ENCODE assay signal across 14 cellular contexts in the genomic region with DNA sequence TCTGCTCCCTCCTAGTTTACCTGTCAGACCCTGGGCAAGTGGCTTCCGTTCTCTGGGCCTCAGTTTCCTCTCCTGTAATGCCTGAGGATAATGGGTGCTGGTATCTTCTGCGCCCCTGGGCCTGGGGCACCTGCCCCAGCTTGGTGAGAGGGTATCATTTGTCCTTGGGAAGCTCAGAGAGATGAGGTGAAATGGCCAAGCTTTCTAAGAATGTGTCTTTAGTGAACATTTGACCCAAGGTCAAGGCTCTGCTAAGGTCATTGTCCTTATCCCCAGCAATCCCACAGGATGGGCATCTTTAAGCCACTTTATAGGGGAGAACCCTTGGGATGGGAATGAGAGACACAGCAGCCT. TPM values are rescaled to one million over a fixed set of nuclear protein-coding genes. Genes with fewer than 3 reads are reported as not detected.
DNase-seq lines count a peak whose midpoint lies in the region; ATAC-seq, FAIRE-seq and TF ChIP-seq lines count a peak whose summit lies in the region.
"Had no signal": no experiment of that assay in that cellular context is flagged by ENCODE, and none has a peak within 500 bp of the region (broad histone marks: within the 10 kb centered on the region; RNA-seq: fewer than 3 reads in every experiment).

No MANE protein-coding gene starts in this region.

- no peak overlapping the region for H2AFZ ChIP-seq in astrocyte (ENCODE audit: low read depth, low read length)
- H2AFZ ChIP-seq in smooth muscle cell (ENCODE audit: low read depth) = no peak overlapping the region

- no peak overlapping the region for H3K4me3 ChIP-seq in astrocyte (ENCODE audit: insufficient read depth, low read depth, low read length)
- no peak overlapping the region for H3K4me3 ChIP-seq in mucosa of stomach (ENCODE audit: low read length)
- H3K4me3 ChIP-seq in transverse colon = no peak overlapping the region
- no peak overlapping the region for H3K4me3 ChIP-seq in smooth muscle cell

- peak overlapping the region; percentile 19 for H3K4me3 Mint-ChIP-seq in activated naive CD4-positive, alpha-beta T cell treated with anti-CD3 and anti-CD28 coated beads for 36 hours
- peak overlapping the region; percentile 75 for H3K4me3 Mint-ChIP-seq in astrocyte (ENCODE audit: unreplicated experiment)

- DNase-seq in activated naive CD4-positive, alpha-beta T cell treated with anti-CD3 and anti-CD28 coated beads for 36 hours = no peak
- DNase-seq in activated naive CD4-positive, alpha-beta T cell (lab: John Stamatoyannopoulos, UW) = no peak
- no peak for DNase-seq in astrocyte (ENCODE audit: low read depth)
- DNase-seq in transverse colon = no peak
- DNase-seq in effector CD8-positive, alpha-beta T cell (lab: John Stamatoyannopoulos, UW) = no peak
- DNase-seq in smooth muscle cell (lab: John Stamatoyannopoulos, UW; ENCODE audit: unreplicated experiment) = no peak
- DNase-seq: activated CD4-positive, alpha-beta T cell treated with anti-CD3 and anti-CD28 coated beads for 1 hour; NCI-H526; stimulated activated CD4-positive, alpha-beta T cell treated with anti-CD3 and anti-CD28 coated beads, Interleukin-4, amount 100 ng/mL, for 24 hours had no signal

- H3K4me2 ChIP-seq in astrocyte (ENCODE audit: low read length) = no peak overlapping the region
- H3K4me2 ChIP-seq in smooth muscle cell = no peak overlapping the region

- no peaks in the 10 kb centered on the region for H3K36me3 ChIP-seq in astrocyte (ENCODE audit: insufficient read depth, low read length)
- H3K36me3 ChIP-seq in mucosa of stomach (ENCODE audit: control insufficient read depth, insufficient read depth, low read length) = no peaks in the 10 kb centered on the region
- H3K36me3 ChIP-seq in transverse colon = no peaks in the 10 kb centered on the region
- H3K36me3 ChIP-seq in smooth muscle cell (ENCODE audit: low read depth) = no peaks in the 10 kb centered on the region
- H3K36me3 ChIP-seq: HAP-1 had no signal

- H3K27ac ChIP-seq in astrocyte (ENCODE audit: low read depth, low read length) = no peak overlapping the region
- peak overlapping the region; percentile 94 to 100 (median 97) for H3K27ac ChIP-seq in transverse colon
- no peak overlapping the region for H3K27ac ChIP-seq in smooth muscle cell (ENCODE audit: low read depth)

- intact Hi-C loops in activated naive CD4-positive, alpha-beta T cell treated with anti-CD3 and anti-CD28 coated beads for 36 hours (cut with micrococcal nuclease) = no loop called here
- intact Hi-C loops in transverse colon (cut with DNase I; ENCODE audit: low total_unique reads) = no loop called here

- no peak for ATAC-seq in GM21717 (IDR thresholded peaks at IDR 0.05; ENCODE audit: unreplicated experiment)

- H3K4me1 ChIP-seq in astrocyte (ENCODE audit: insufficient read depth, low read length) = peaks cover 43% of the 10 kb centered on the region
- peaks cover 49% of the 10 kb centered on the region for H3K4me1 ChIP-seq in mucosa of stomach (ENCODE audit: control insufficient read depth, insufficient read depth, low read length)
- peaks cover 7 to 67% (median 31%) of the 10 kb centered on the region in 4 donors for H3K4me1 ChIP-seq in transverse colon
- peaks cover 15% of the 10 kb centered on the region for H3K4me1 ChIP-seq in smooth muscle cell (ENCODE audit: low read depth)

- no peak for TF ChIP-seq POLR2A in transverse colon (IDR thresholded peaks at IDR 0.05)

- TF ChIP-seq CTCF in astrocyte (IDR thresholded peaks at IDR 0.05; ENCODE audit: insufficient read depth, low read depth, low read length) (no peak), transverse colon (IDR thresholded peaks at IDR 0.05) (no peak), smooth muscle cell (IDR thresholded peaks at IDR 0.05; ENCODE audit: borderline replicate concordance, insufficient read depth, poor library complexity, severe bottlenecking) (no peak)

- whole genome bisulfite sequencing in transverse colon (ENCODE audit: low coverage in 1 of 2), 2 donors = 91% methylated on average over 2 of the region's 2 CpGs; no CpG with 5 or more reads in 1 of the 2 donors
- WGBS in smooth muscle cell (ENCODE audit: low lambda C conversion rate) = 36% methylated on average over 2 of the region's 2 CpGs

- H3K36me3 Mint-ChIP-seq in activated naive CD4-positive, alpha-beta T cell treated with anti-CD3 and anti-CD28 coated beads for 36 hours (ENCODE audit: low read depth) = no peaks in the 10 kb centered on the region
- no peaks in the 10 kb centered on the region for H3K36me3 Mint-ChIP-seq in astrocyte (ENCODE audit: low read depth, unreplicated experiment)

- H3K9me3 ChIP-seq in astrocyte (ENCODE audit: insufficient read depth, low read depth, low read length) (no peaks in the 10 kb centered on the region), mucosa of stomach (ENCODE audit: control insufficient read depth, low read length) (no peaks in the 10 kb centered on the region), transverse colon (no peaks in the 10 kb centered on the region), smooth muscle cell (replicated peaks; ENCODE audit: low read depth) (no peaks in the 10 kb centered on the region)
- H3K9me3 ChIP-seq: HAP-1 had no signal

- H3K4me1 Mint-ChIP-seq in activated naive CD4-positive, alpha-beta T cell treated with anti-CD3 and anti-CD28 coated beads for 36 hours (ENCODE audit: low read depth) = peaks cover 37% of the 10 kb centered on the region
- peaks cover 30% of the 10 kb centered on the region for H3K4me1 Mint-ChIP-seq in astrocyte (ENCODE audit: low read depth, unreplicated experiment)

- no peak overlapping the region for H3K27ac Mint-ChIP-seq in activated naive CD4-positive, alpha-beta T cell treated with anti-CD3 and anti-CD28 coated beads for 36 hours
- peak overlapping the region; percentile 26 for H3K27ac Mint-ChIP-seq in astrocyte (ENCODE audit: unreplicated experiment)

- no peaks in the 10 kb centered on the region for H3K9me3 Mint-ChIP-seq in activated naive CD4-positive, alpha-beta T cell treated with anti-CD3 and anti-CD28 coated beads for 36 hours
- no peaks in the 10 kb centered on the region for H3K9me3 Mint-ChIP-seq in astrocyte (ENCODE audit: unreplicated experiment)

- H3K9ac ChIP-seq in astrocyte (ENCODE audit: low read length) (no peak overlapping the region), mucosa of stomach (ENCODE audit: low read length) (peak overlapping the region; percentile 80), smooth muscle cell (ENCODE audit: low read depth) (no peak overlapping the region)

- peaks cover 57% of the 10 kb centered on the region for H4K20me1 ChIP-seq in astrocyte (ENCODE audit: insufficient read depth, low read length)
- peaks cover 47% of the 10 kb centered on the region for H4K20me1 ChIP-seq in smooth muscle cell (ENCODE audit: low read depth)

- no peaks in the 10 kb centered on the region for H3K27me3 Mint-ChIP-seq in activated naive CD4-positive, alpha-beta T cell treated with anti-CD3 and anti-CD28 coated beads for 36 hours (ENCODE audit: low read depth)
- peaks cover 45% of the 10 kb centered on the region for H3K27me3 Mint-ChIP-seq in astrocyte (ENCODE audit: low read depth, unreplicated experiment)

- CTCF ChIA-PET in activated naive CD4-positive, alpha-beta T cell treated with anti-CD3 and anti-CD28 coated beads for 36 hours (lab: Charles Lee) = interaction anchor here (0.7 to 0.8 kb wide), 2 partner anchors 11 to 60 kb away, joined by 3 read pairs; no protein-coding TSS in a partner anchor

- in situ Hi-C loops in transverse colon (cut with MboI; ENCODE audit: low pct_ligation_motif_present in 1 of 4, low pct_unique_long_range_greater_than_20kb in 1 of 4, low sequenced_read_pairs in 3 of 4) = no loop called here

- FAIRE-seq in astrocyte (lab: Jason Lieb, UNC) = no peak
- FAIRE-seq: HTR-8/SVneo, keratinocyte had no signal

- peaks cover 17% of the 10 kb centered on the region for H3F3A ChIP-seq in smooth muscle cell (ENCODE audit: low read depth)

- peaks cover 80% of the 10 kb centered on the region for H3K79me2 ChIP-seq in astrocyte (ENCODE audit: insufficient read depth, low read length)
- H3K79me2 ChIP-seq in smooth muscle cell (ENCODE audit: low read depth) = peaks cover 7% of the 10 kb centered on the region

- H3K27me3 ChIP-seq in astrocyte (ENCODE audit: insufficient read depth, low read length) (no peaks in the 10 kb centered on the region), mucosa of stomach (ENCODE audit: control insufficient read depth, insufficient read depth, low read length) (no peaks in the 10 kb centered on the region), transverse colon (no peaks in the 10 kb centered on the region), smooth muscle cell (ENCODE audit: low read depth) (peaks cover 48% of the 10 kb centered on the region)

- TF ChIP-seq EP300 in transverse colon (IDR thresholded peaks at IDR 0.05; ENCODE audit: low read depth) = no peak

RNA-seq across cellular contexts. Expression of a gene that starts 1.3 kb away (rescaled TPM):
- total RNA-seq in activated naive CD4-positive, alpha-beta T cell treated with anti-CD3 and anti-CD28 coated beads for 36 hours = 10 to 100 TPM; 11.9 to 12.8 TPM
- total RNA-seq in astrocyte (38.3 and 49.8 TPM in 2 replicates), transverse colon (100 to 1,000 TPM in 1 of 4 donors, 10 to 100 TPM in 3; 39.9 to 145 (median 68.1) TPM), smooth muscle cell (7.9 and 8.6 TPM in 2 replicates)
- 33.2 and 36.2 TPM in 2 replicates for polyA plus RNA-seq in smooth muscle cell

Comparison
In these comparisons a context has a peak if more than half of its experiments do, and no peak if none do; other contexts are left out.
1. H3K27ac ChIP-seq: peak in transverse colon (4 of 4); none in astrocyte (single experiment) and smooth muscle cell (single experiment).